Comparison of ENCODE assay signal across 8 cellular contexts in the genomic region with DNA sequence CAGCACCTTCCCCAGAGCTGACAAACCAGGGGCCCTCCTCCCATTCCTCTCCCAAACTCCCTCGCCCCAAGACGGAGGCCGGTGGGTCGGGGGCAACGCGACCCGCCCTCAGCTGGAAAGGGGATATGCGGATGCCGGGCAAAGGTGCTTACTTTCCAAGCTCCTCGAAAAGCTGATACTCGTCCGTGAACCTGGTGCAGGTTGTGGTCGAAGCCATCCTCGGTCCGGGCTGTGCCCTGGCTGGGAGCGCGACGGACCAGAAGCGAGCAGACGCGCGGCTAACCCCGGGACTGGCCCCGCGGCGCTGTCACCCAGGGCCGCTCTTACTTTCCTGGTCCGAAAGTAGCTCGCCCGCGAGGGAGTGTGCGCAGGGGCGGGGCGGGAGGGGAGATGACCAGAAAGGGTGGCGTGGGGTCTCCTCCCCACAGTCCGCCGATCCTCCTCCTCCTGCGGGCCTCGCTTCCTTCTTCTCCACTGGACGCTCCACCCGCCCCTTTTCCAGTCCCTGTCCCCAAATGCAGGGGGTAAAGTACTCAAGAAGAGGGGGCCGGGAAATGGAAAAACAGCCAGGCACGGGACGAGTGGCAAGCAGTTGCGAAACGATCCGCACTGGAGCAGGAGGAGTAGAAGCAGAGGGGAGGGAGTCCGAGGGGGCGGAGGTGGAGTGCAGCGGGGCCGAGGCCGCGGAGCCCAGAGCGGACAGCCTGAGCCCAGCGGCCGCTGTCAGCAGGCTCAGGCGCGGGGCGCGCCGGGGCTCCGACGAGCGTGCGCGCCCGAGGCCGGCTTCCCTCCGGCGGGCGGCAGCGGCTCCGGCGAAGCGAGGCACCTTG. TPM values are rescaled to one million over a fixed set of nuclear protein-coding genes. Genes with fewer than 3 reads are reported as not detected.
DNase-seq lines count a peak whose midpoint lies in the region; ATAC-seq and TF ChIP-seq lines count a peak whose summit lies in the region.

No MANE protein-coding gene starts in this region.

- intact Hi-C loops in PC-9 (cut with micrococcal nuclease; ENCODE audit: unreplicated experiment): loop anchor here (1.0 to 5.0 kb wide), 3 partner anchors 124 to 616 kb away; no protein-coding TSS in a partner anchor

- H2AFZ ChIP-seq in PC-9: peak overlapping the region; percentile 87
- peak overlapping the region; percentile 57 for H2AFZ ChIP-seq in neural cell (ENCODE audit: low read depth, low read length)

- no peak for TF ChIP-seq CTCF in BE2C (IDR thresholded peaks at IDR 0.05; ENCODE audit: low read depth, low read length)
- no peak for TF ChIP-seq CTCF in PC-9 (conservative IDR thresholded peaks at IDR 0.05)
- TF ChIP-seq CTCF in foreskin fibroblast (IDR thresholded peaks at IDR 0.05; ENCODE audit: low read depth, low read length): no peak
- no peak for TF ChIP-seq CTCF in neural cell (IDR thresholded peaks at IDR 0.05; ENCODE audit: poor library complexity, severe bottlenecking)

- H3K9ac ChIP-seq in neural cell (ENCODE audit: low read length): peak overlapping the region; percentile 75

- TF ChIP-seq EP300 in neural cell (conservative IDR thresholded peaks at IDR 0.05; ENCODE audit: poor library complexity, severe bottlenecking): no peak

- peaks cover 4% of the 10 kb centered on the region; the same call in 1 of the 2 replicates for H3K4me1 ChIP-seq in BE2C
- H3K4me1 ChIP-seq in PC-9 (replicated peaks; ENCODE audit: insufficient read depth): peaks cover 10% of the 10 kb centered on the region

- TF ChIP-seq RAD21 in neural cell (conservative IDR thresholded peaks at IDR 0.05): no peak

- no peaks in the 10 kb centered on the region for H3K36me3 ChIP-seq in BE2C
- H3K36me3 ChIP-seq in PC-9 (ENCODE audit: low read depth): no peaks in the 10 kb centered on the region
- no peaks in the 10 kb centered on the region for H3K36me3 ChIP-seq in neural cell (ENCODE audit: insufficient read depth, low read length)

- H3K9me2 ChIP-seq in PC-9 (ENCODE audit: insufficient read depth) (no peaks in the 10 kb centered on the region), neural cell (ENCODE audit: insufficient read depth, low read length) (no peaks in the 10 kb centered on the region)

- H3K27ac ChIP-seq in PC-9 (peak overlapping the region; percentile 91; the same call in 1 of the 2 replicates), neural cell (ENCODE audit: low read length) (peak overlapping the region; percentile 91), temporal lobe (ENCODE audit: low read depth, low read length) (peak overlapping the region; percentile 93)

- H3K79me2 ChIP-seq in PC-9 (ENCODE audit: low read depth) (no peaks in the 10 kb centered on the region), neural cell (replicated peaks; ENCODE audit: insufficient read depth, low read length) (peaks cover 32% of the 10 kb centered on the region)

- no TSS peak for BruUV-seq in PC-9 (replicated peaks; lab: Mats Ljungman, UMichigan)

- CTCF ChIA-PET in PC-9 (lab: Charles Lee): interaction anchor here (0.6 kb wide), 2 partner anchors 160 to 208 kb away, joined by 3 to 6 read pairs; no protein-coding TSS in a partner anchor

- DNase-seq in BE2C (peak; percentile 73), PC-9 (peak in 1 of 2 experiments; percentile 50), activated gamma-delta T cell treated with Interleukin-2 at 50 U/mL for 16 hours (peak; percentile 36), foreskin fibroblast (peak; percentile 77 to 94)

- H3K9me3 ChIP-seq in BE2C: no peaks in the 10 kb centered on the region
- no peaks in the 10 kb centered on the region for H3K9me3 ChIP-seq in PC-9 (ENCODE audit: insufficient read depth, low read depth)
- H3K9me3 ChIP-seq in neural cell (ENCODE audit: low read length): no peaks in the 10 kb centered on the region

- peak; percentile 30 for ATAC-seq in GM19023 (IDR thresholded peaks at IDR 0.05; ENCODE audit: unreplicated experiment)
- peak; percentile 29 for ATAC-seq in HG03135 (IDR thresholded peaks at IDR 0.05; ENCODE audit: unreplicated experiment)

- H3K4me3 ChIP-seq in BE2C (ENCODE audit: low read depth, low read length) (peak overlapping the region; percentile 88), PC-9 (peak overlapping the region; percentile 71), foreskin fibroblast (ENCODE audit: low read depth in 1 of 2, low read length in 2 of 2) (peak overlapping the region; percentile 73 to 97), neural cell (ENCODE audit: low read length) (peak overlapping the region; percentile 85)

- POLR2A ChIA-PET in PC-9 (lab: Charles Lee; ENCODE audit: unreplicated experiment): interaction anchor here (0.6 kb wide), 1 partner anchor 92 kb away, joined by 9 read pairs; no protein-coding TSS in a partner anchor

- H3K27me3 ChIP-seq in BE2C (no peaks in the 10 kb centered on the region), PC-9 (ENCODE audit: insufficient read depth, low read depth) (no peaks in the 10 kb centered on the region), neural cell (ENCODE audit: insufficient read depth, low read depth, low read length) (no peaks in the 10 kb centered on the region)

- peaks cover 5% of the 10 kb centered on the region; the same call in 1 of the 2 replicates for H3F3A ChIP-seq in PC-9 (ENCODE audit: insufficient read depth, low read depth)
- peaks cover 10% of the 10 kb centered on the region for H3F3A ChIP-seq in neural cell (ENCODE audit: insufficient read depth, low read length, poor library complexity, severe bottlenecking)

- H4K20me1 ChIP-seq in PC-9 (ENCODE audit: insufficient read depth) (no peaks in the 10 kb centered on the region), neural cell (ENCODE audit: insufficient read depth) (no peaks in the 10 kb centered on the region)

- H3K4me2 ChIP-seq in PC-9 (peak overlapping the region; percentile 87), neural cell (ENCODE audit: low read length) (peak overlapping the region; percentile 86)

TF ChIP-seq in neural cell, 6 proteins besides CTCF, POLR2A, EP300 and RAD21:
- TF ChIP-seq MXI1 (conservative IDR thresholded peaks at IDR 0.05; ENCODE audit: poor library complexity, severe bottlenecking): peak; percentile 27
- TF ChIP-seq SMC3 (conservative IDR thresholded peaks at IDR 0.05; ENCODE audit: poor library complexity): no peak
- no peak for TF ChIP-seq EZH2 (IDR thresholded peaks at IDR 0.05; ENCODE audit: borderline replicate concordance, insufficient read depth, low read length, poor library complexity, severe bottlenecking)

RNA-seq across cellular contexts. Expression of a gene that starts 0.5 kb away (rescaled TPM):
- polyA plus RNA-seq in BE2C (2012; ENCODE audit: insufficient read depth, insufficient read length, low read depth): 11.7 TPM
- total RNA-seq in PC-9 (2021) (7.1 and 10.5 TPM in 2 replicates), temporal lobe (57.3 TPM)
- polyA plus RNA-seq in neural cell: 27.1 and 29.8 TPM in 2 replicates
- polyA minus RNA-seq in neural cell: 41.1 and 48.3 TPM in 2 replicates
